In genomic region chr6:136764522-136764993, GRCh38 we compare ENCODE assay signal across 8 cellular contexts. TPM values are rescaled to one million over a fixed set of nuclear protein-coding genes. Genes with fewer than 3 reads are reported as not detected.
A peak's percentile ranks its signal among the peaks of the same experiment; 100 is the strongest.
DNase-seq lines count a peak whose midpoint lies in the region; ATAC-seq, FAIRE-seq and TF ChIP-seq lines count a peak whose summit lies in the region.

No MANE protein-coding gene starts in this region.

- intact Hi-C loops in sciatic nerve (cut with DNase I): no loop called here

- no peak for DNase-seq in GM12892 (ENCODE audit: insufficient read length)
- DNase-seq in central memory CD4-positive, alpha-beta T cell: peak; percentile 41
- DNase-seq in H7: no peak
- no peak for DNase-seq in NCI-H1930 (lab: John Stamatoyannopoulos, UW)
- DNase-seq in NCI-H1048 (lab: John Stamatoyannopoulos, UW): no peak
- DNase-seq in sciatic nerve (ENCODE audit: low spot score): no peak

- no peaks in the 10 kb centered on the region for H3K36me3 ChIP-seq in H7 (replicated peaks; ENCODE audit: control insufficient read depth, insufficient read depth, low read length)

- TF ChIP-seq POLR2A in GM12892 (IDR thresholded peaks at IDR 0.05; ENCODE audit: low read depth, low read length): 0 out of 2 replicates have a peak, but pooled peaks have one; percentile 24

- ATAC-seq in GM21367 (IDR thresholded peaks at IDR 0.05; ENCODE audit: unreplicated experiment) (peak; percentile 34), HG03457 (IDR thresholded peaks at IDR 0.05; ENCODE audit: unreplicated experiment) (peak; percentile 35), sciatic nerve (no peak)

- H3K4me3 ChIP-seq in H7 (ENCODE audit: insufficient read depth, low read depth, low read length): no peak overlapping the region

- peak; percentile 94 for FAIRE-seq in GM12892 (lab: Jason Lieb, UNC)

- H3K27me3 ChIP-seq in H7 (ENCODE audit: control insufficient read depth, insufficient read depth, low read length): no peaks in the 10 kb centered on the region

RNA-seq across cellular contexts. Expression of gene MAP3K5, which starts 27.7 kb away (rescaled TPM):
- 13.4 TPM for polyA plus RNA-seq in GM12892 (2012; ENCODE audit: missing spikeins)
- total RNA-seq in H7 (2014; rRNA removed; shearing (Covaris generic)): 0.59 and 1.3 TPM in 2 replicates
- 18.9 TPM for total RNA-seq in sciatic nerve

RNA-seq across cellular contexts. Expression of gene PEX7, which starts 57.8 kb away (rescaled TPM):
- 8.1 TPM for polyA plus RNA-seq in GM12892 (2012; ENCODE audit: missing spikeins)
- total RNA-seq in H7 (2014; rRNA removed; shearing (Covaris generic)): 11.8 and 14.0 TPM in 2 replicates
- 5.6 TPM for total RNA-seq in sciatic nerve
